25 cellular contexts compared by ENCODE assay signal in the genomic region with DNA sequence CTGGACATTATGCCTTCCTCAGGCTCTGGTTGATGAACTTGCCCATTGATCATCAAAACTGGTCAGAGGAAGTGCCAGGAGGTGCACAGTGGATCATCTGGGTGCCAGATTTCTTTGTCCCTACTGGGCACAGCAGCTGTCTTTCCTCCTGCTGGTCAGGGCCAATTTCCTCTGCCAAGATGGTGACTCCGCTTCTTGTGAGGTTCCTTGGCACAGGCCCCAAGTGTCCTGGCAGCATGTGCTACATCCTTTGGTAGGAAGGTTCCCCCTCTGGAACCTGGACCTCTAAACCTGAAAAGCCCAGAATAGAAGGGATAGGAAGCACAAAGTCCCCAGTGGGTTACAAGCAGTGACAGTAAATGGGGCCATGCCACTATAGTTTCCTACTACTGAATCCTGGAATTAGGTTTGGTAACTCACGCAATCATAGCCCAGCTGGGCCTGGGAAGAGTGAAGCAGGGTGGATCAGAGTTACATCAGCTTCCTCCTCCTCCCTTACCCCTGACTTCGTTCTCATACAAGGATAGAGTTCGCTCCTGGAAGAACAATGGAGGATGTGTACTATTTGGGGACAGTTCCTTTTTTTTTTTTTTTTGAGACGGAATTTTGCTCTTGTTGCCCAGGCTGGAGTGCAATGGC.
"Had no signal": no experiment of that assay in that cellular context is flagged by ENCODE, and none has a peak within 500 bp of the region (broad histone marks: within the 10 kb centered on the region; RNA-seq: fewer than 3 reads in every experiment).

No MANE protein-coding gene starts in this region.

- H3K9me3 ChIP-seq: body of pancreas, SJSA1 had no signal

- H3K27me3 ChIP-seq: ascending aorta, body of pancreas, SJSA1 had no signal

- H3K4me3 ChIP-seq: ascending aorta, body of pancreas, SJSA1 had no signal

- H3K36me3 ChIP-seq: ascending aorta, SJSA1 had no signal

- H3K27ac ChIP-seq: ascending aorta, body of pancreas, RWPE1, SJSA1 had no signal

- H3K4me1 ChIP-seq: ascending aorta, body of pancreas, SJSA1 had no signal

- DNase-seq: activated CD4-positive, alpha-beta T cell treated with anti-CD3 and anti-CD28 coated beads for 48 hours; activated CD4-positive, alpha-beta T cell treated with anti-CD3 and anti-CD28 coated beads, Interleukin-2, amount 50 U/mL, for 4 hours; activated CD4-positive, CD25-positive, alpha-beta regulatory T cell treated with anti-CD3 and anti-CD28 coated beads, Interleukin-2, amount 50 U/mL, for 72 hours; activated CD8-positive, alpha-beta memory T cell treated with anti-CD3 and anti-CD28 coated beads, Interleukin-2, amount 50 U/mL, for 48 hours; activated CD8-positive, alpha-beta T cell treated with anti-CD3 and anti-CD28 coated beads, Interleukin-2, amount 10 ng/mL, durations not matched to agents 7 days and 5 days; activated naive CD4-positive, alpha-beta T cell; activated T-cell treated with anti-CD3 and anti-CD28 coated beads, Interleukin-2, amount 50 U/mL, for 1 hour; body of pancreas; MM.1S; NCI-H1105 treated with DMSO at 0.1 percent for 48 hours; NCI-H1436 treated with DMSO at 0.1 percent for 48 hours; NCI-H187; NCI-H2081; NCI-H510A treated with DMSO at 0.1 percent for 48 hours; NCI-H69; NK-92 treated with Interleukin-12 subunit alpha and Interleukin-12 subunit beta, amount 100 ng/mL, for 24 hours; OCI-M1; SHP77; T-helper 17 cell; T-helper 9 cell had no signal

- ATAC-seq: activated CD8-positive, alpha-beta T cell treated with anti-CD3 and anti-CD28 coated beads, Interleukin-2, amount 10 ng/mL, durations not matched to agents 7 days and 5 days; body of pancreas; Panc1; T-helper 17 cell; WTC11 had no signal
